In the genomic region with DNA sequence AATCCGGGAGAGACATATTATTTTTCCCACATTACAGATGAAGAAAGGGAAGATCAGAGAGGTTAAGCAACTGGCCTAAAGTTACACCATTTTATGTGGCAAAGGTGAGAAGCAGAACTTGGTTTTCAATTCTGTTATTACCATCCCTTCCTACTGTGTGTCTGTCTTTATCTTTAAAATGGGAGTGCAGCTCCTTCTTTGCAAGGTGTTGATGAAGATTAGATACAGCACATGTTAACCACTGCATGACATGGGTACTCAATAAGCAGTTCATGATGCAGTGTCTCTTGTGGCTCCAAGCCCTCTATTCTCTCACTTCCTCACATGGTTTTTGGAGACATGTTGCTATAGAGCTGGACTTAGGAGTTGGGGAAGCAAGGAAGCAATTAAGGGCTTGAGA, we compare ENCODE assay signal across 9 cellular contexts. TPM values are rescaled to one million over a fixed set of nuclear protein-coding genes. Genes with fewer than 3 reads are reported as not detected.
"Had no signal": no experiment of that assay in that cellular context is flagged by ENCODE, and none has a peak within 500 bp of the region (broad histone marks: within the 10 kb centered on the region; RNA-seq: fewer than 3 reads in every experiment).

No MANE protein-coding gene starts in this region.

- H3K27ac ChIP-seq: HL-60, KMS-11 had no signal

- H3K4me2 ChIP-seq: KMS-11 had no signal

- H3K9ac ChIP-seq: KMS-11 had no signal

- DNase-seq: IMR-90, KBM-7, KG1 had no signal

- FAIRE-seq: HTR-8/SVneo had no signal

RNA-seq across cellular contexts. Expression of a gene that starts 23.1 kb away (rescaled TPM):
- total RNA-seq: HT-29, HT1080, IMR-90 had no signal
- polyA plus RNA-seq: IgD-negative memory B cell, IMR-90 had no signal
